8 cellular contexts compared by ENCODE assay signal in genomic region chr19:57814505-57815246, GRCh38. TPM values are rescaled to one million over a fixed set of nuclear protein-coding genes. Genes with fewer than 3 reads are reported as not detected.
A peak's percentile ranks its signal among the peaks of the same experiment; 100 is the strongest.
DNase-seq lines count a peak whose midpoint lies in the region; TF ChIP-seq lines count a peak whose summit lies in the region.

Gene ZNF552 (minus strand): TSS chr19:57814913. CDS start chr19:57814743, 170 bp downstream.

- H3K4me1 Mint-ChIP-seq in activated naive CD8-positive, alpha-beta T cell (ENCODE audit: low read depth), result peaks cover 55% of the 10 kb centered on the region
- H3K4me1 Mint-ChIP-seq in osteocyte (ENCODE audit: unreplicated experiment), result peaks cover 20% of the 10 kb centered on the region

- H3K4me3 ChIP-seq in HEK293 (ENCODE audit: low read depth, low read length) (peak within 1 kb of the TSS; percentile 87), thyroid gland (replicated peaks in 1 of 3) (peak within 1 kb of the TSS; percentile 18 to 98 (median 52))

- DNase-seq in GDM1 (lab: John Stamatoyannopoulos, UW), result peak; percentile 75
- peak; percentile 67 for DNase-seq in NCI-H1048 (lab: John Stamatoyannopoulos, UW)
- peak; percentile 39 for DNase-seq in SKM-1 (lab: John Stamatoyannopoulos, UW; ENCODE audit: unreplicated experiment)
- DNase-seq in head of caudate nucleus, result peak; percentile 76 to 95 (median 89)
- peak; percentile 89 for DNase-seq in osteocyte (ENCODE audit: extremely low spot score, unreplicated experiment)
- peak; percentile 83 to 87 for DNase-seq in thyroid gland

- TF ChIP-seq POLR2A in thyroid gland (IDR thresholded peaks at IDR 0.05), result peak; percentile 21 to 92

- CTCF ChIA-PET in HEK293 (lab: Yijun Ruan, JAX), result interaction anchor here (0.7 kb wide), 1 partner anchor 13 kb away, joined by 3 read pairs; no protein-coding TSS in a partner anchor

- intact Hi-C loops in head of caudate nucleus (cut with DNase I), result no loop called here
- intact Hi-C loops in thyroid gland (cut with DNase I), result loop anchor here (10.0 kb wide), 1 partner anchor 50 kb away; the partner anchor contains the start of gene ZNF586

- H3K9me3 Mint-ChIP-seq in activated naive CD8-positive, alpha-beta T cell (ENCODE audit: low read depth), result no peaks in the 10 kb centered on the region
- H3K9me3 Mint-ChIP-seq in osteocyte (ENCODE audit: unreplicated experiment), result no peaks in the 10 kb centered on the region

- H3K36me3 ChIP-seq in HEK293 (ENCODE audit: control insufficient read depth in 2 of 2, insufficient read depth in 1 of 2, low read length in 2 of 2) (peaks cover 19% of the 10 kb centered on the region in 2 experiments), thyroid gland (no peaks in the 10 kb centered on the region)

- H3K27me3 Mint-ChIP-seq in activated naive CD8-positive, alpha-beta T cell, result no peaks in the 10 kb centered on the region
- no peaks in the 10 kb centered on the region for H3K27me3 Mint-ChIP-seq in osteocyte (ENCODE audit: unreplicated experiment)

- POLR2A ChIA-PET in HEK293 (lab: Yijun Ruan, JAX), result interaction anchor here (0.6 to 2.0 kb wide), 18 partner anchors 10 to 451 kb away, joined by 3 to 11 read pairs (median 4); partner anchors contain the start of genes TRAPPC2B, ZNF274, ZNF417 and ZNF547

- no peaks in the 10 kb centered on the region for H3K27me3 ChIP-seq in thyroid gland

- H3K9me3 ChIP-seq in HEK293 (ENCODE audit: control insufficient read depth, insufficient read depth, low read depth, low read length) (no peaks in the 10 kb centered on the region), thyroid gland (no peaks in the 10 kb centered on the region)

- 2% methylated on average over 25 to 31 of the region's 50 CpGs for WGBS in thyroid gland, 2 donors

- H3K27ac ChIP-seq in HEK293 (ENCODE audit: extremely low read depth, low read depth, low read length), result peak within 1 kb of the TSS; percentile 74; the same call in 1 of the 2 replicates
- H3K27ac ChIP-seq in thyroid gland, result peak within 1 kb of the TSS; percentile 22 to 63 (median 57)

- no peaks in the 10 kb centered on the region for H3K36me3 Mint-ChIP-seq in activated naive CD8-positive, alpha-beta T cell
- H3K36me3 Mint-ChIP-seq in osteocyte (ENCODE audit: unreplicated experiment), result peaks cover 6% of the 10 kb centered on the region

- H3K4me3 Mint-ChIP-seq in activated naive CD8-positive, alpha-beta T cell, result peak within 1 kb of the TSS; percentile 94
- H3K4me3 Mint-ChIP-seq in osteocyte (ENCODE audit: unreplicated experiment), result peak within 1 kb of the TSS; percentile 91

- TF ChIP-seq CTCF in HEK293 (tag by site-specific recombination; IDR thresholded peaks at IDR 0.05), result peak; percentile 19; the same call in 1 of the 2 replicates
- no peak for TF ChIP-seq CTCF in osteocyte (IDR thresholded peaks at IDR 0.05)
- TF ChIP-seq CTCF in thyroid gland (IDR thresholded peaks at IDR 0.05), result no peak

- H3K27ac Mint-ChIP-seq in activated naive CD8-positive, alpha-beta T cell, result peak within 1 kb of the TSS; percentile 92
- peak within 1 kb of the TSS; percentile 87 for H3K27ac Mint-ChIP-seq in osteocyte (ENCODE audit: unreplicated experiment)

- H3K4me1 ChIP-seq in HEK293 (ENCODE audit: control insufficient read depth, insufficient read depth, low read length), result no peaks in the 10 kb centered on the region
- H3K4me1 ChIP-seq in thyroid gland, result peaks cover 13 to 26% of the 10 kb centered on the region in 2 donors

TF ChIP-seq in HEK293, 187 proteins besides CTCF, POLR2A, EP300 and RAD21 (continues in another document):
- TF ChIP-seq ZNF629 (tag by site-specific recombination; IDR thresholded peaks at IDR 0.05) (no peak), ZEB2 (tag by site-specific recombination; IDR thresholded peaks at IDR 0.05) (no peak), ZNF580 (tag by site-specific recombination; IDR thresholded peaks at IDR 0.05) (peak; percentile 45; the same call in 1 of the 2 replicates), ZNF658 (tag by site-specific recombination; IDR thresholded peaks at IDR 0.05) (no peak), ZNF692 (tag by site-specific recombination; IDR thresholded peaks at IDR 0.05) (peak; percentile 53; the same call in 1 of the 2 replicates), ZBTB17 (tag by site-specific recombination; IDR thresholded peaks at IDR 0.05) (peak; percentile 79), ZNF394 (tag by site-specific recombination; IDR thresholded peaks at IDR 0.05; ENCODE audit: borderline replicate concordance) (peak; percentile 27; the same call in 1 of the 2 replicates), ZBTB48 (tag by site-specific recombination; IDR thresholded peaks at IDR 0.05) (peak; percentile 54; the same call in 1 of the 2 replicates), ZNF600 (tag by site-specific recombination; IDR thresholded peaks at IDR 0.05) (peak; percentile 89), ZNF792 (tag by site-specific recombination; IDR thresholded peaks at IDR 0.05) (no peak), KLF16 (tag by site-specific recombination; IDR thresholded peaks at IDR 0.05) (0 out of 2 replicates have a peak, but pooled peaks have one; percentile 41), FEZF1 (tag by site-specific recombination; IDR thresholded peaks at IDR 0.05) (no peak), ZNF398 (tag by site-specific recombination; IDR thresholded peaks at IDR 0.05) (no peak), ZNF37A (tag by site-specific recombination; IDR thresholded peaks at IDR 0.05) (no peak), ZNF239 (tag by site-specific recombination; IDR thresholded peaks at IDR 0.05) (no peak), REPIN1 (tag by site-specific recombination; IDR thresholded peaks at IDR 0.05; ENCODE audit: low read depth) (peak; percentile 21; the same call in 1 of the 2 replicates), ZNF623 (tag by site-specific recombination; IDR thresholded peaks at IDR 0.05) (no peak), ZBTB26 (tag by site-specific recombination; optimal IDR thresholded peaks at IDR 0.05) (peak; percentile 17), ZBTB20 (tag by site-specific recombination; IDR thresholded peaks at IDR 0.05) (peak; percentile 49; the same call in 1 of the 2 replicates), ZBTB8A (tag by site-specific recombination; IDR thresholded peaks at IDR 0.05) (peak; percentile 48), HIC1 (tag by site-specific recombination; IDR thresholded peaks at IDR 0.05) (no peak)

RNA-seq across cellular contexts. Expression of gene ZNF552, which starts in this region (rescaled TPM):
- 5.2 and 9.0 TPM in 2 replicates for total RNA-seq in osteocyte
- total RNA-seq in thyroid gland, result 10 to 100 TPM in 2 of 4 donors, 1 to 10 TPM in 2; 5.3 to 13.6 (median 10.2) TPM

Comparison
In these comparisons a context has a peak if more than half of its experiments do, and no peak if none do; other contexts are left out.
1. Peak in every context shown above with its lines: DNase-seq, H3K4me3 ChIP-seq and H3K27ac ChIP-seq.
2. DNase-seq: peak in every context shown above with its lines; median percentile 89 in head of caudate nucleus; 89 in osteocyte; 85 in thyroid gland; 75 in GDM1; 67 in NCI-H1048; 39 in SKM-1.